Comparison of ENCODE assay signal across 12 cellular contexts in genomic region chr3:182182531-182182968, GRCh38.
DNase-seq lines count a peak whose midpoint lies in the region; ATAC-seq and TF ChIP-seq lines count a peak whose summit lies in the region.
"Had no signal": no experiment of that assay in that cellular context is flagged by ENCODE, and none has a peak within 500 bp of the region (broad histone marks: within the 10 kb centered on the region; RNA-seq: fewer than 3 reads in every experiment).

No MANE protein-coding gene starts in this region.

- H3K4me1 Mint-ChIP-seq in activated CD4-positive, alpha-beta T cell treated with anti-CD3 and anti-CD28 coated beads, Interleukin-2, amount 10 ng/mL, durations not matched to agents 24 days and 14 days = no peaks in the 10 kb centered on the region
- H3K4me1 Mint-ChIP-seq in chondrocyte (ENCODE audit: low read depth) = peaks cover 5% of the 10 kb centered on the region

- no peak overlapping the region for H3K4me3 Mint-ChIP-seq in activated CD4-positive, alpha-beta T cell treated with anti-CD3 and anti-CD28 coated beads, Interleukin-2, amount 10 ng/mL, durations not matched to agents 24 days and 14 days
- H3K4me3 Mint-ChIP-seq in chondrocyte (ENCODE audit: unreplicated experiment) = no peak overlapping the region

- intact Hi-C loops in activated CD4-positive, alpha-beta T cell treated with anti-CD3 and anti-CD28 coated beads, Interleukin-2, amount 10 ng/mL, durations not matched to agents 24 days and 14 days (cut with micrococcal nuclease) = no loop called here

- ATAC-seq in GM18519 (IDR thresholded peaks at IDR 0.05; ENCODE audit: low FRiP score, unreplicated experiment) (peak; percentile 48), HG02571 (IDR thresholded peaks at IDR 0.05; ENCODE audit: unreplicated experiment) (no peak)

- TF ChIP-seq CTCF in HEK293 (tag by site-specific recombination; IDR thresholded peaks at IDR 0.05) = no peak
- TF ChIP-seq CTCF in fibroblast of mammary gland (conservative IDR thresholded peaks at IDR 0.05; ENCODE audit: control insufficient read depth, insufficient read depth, low read depth, low read length) = no peak
- no peak for TF ChIP-seq CTCF in chondrocyte (IDR thresholded peaks at IDR 0.05)

- peak; percentile 86 for DNase-seq in NCI-H2107 (lab: John Stamatoyannopoulos, UW)
- peak; percentile 4 for DNase-seq in fibroblast of mammary gland (ENCODE audit: low read depth)
- DNase-seq in activated CD4-positive, alpha-beta T cell treated with anti-CD3 and anti-CD28 coated beads, Interleukin-2, amount 10 ng/mL, durations not matched to agents 24 days and 14 days = no peak
- DNase-seq in chondrocyte (ENCODE audit: low spot score) = no peak
- DNase-seq in HUDEP-2 (lab: John Stamatoyannopoulos, UW; ENCODE audit: unreplicated experiment in 76 of 76) = no peak
- DNase-seq: activated naive CD4-positive, alpha-beta T cell treated with anti-CD3 and anti-CD28 coated beads, Interleukin-2, amount 50 U/mL, for 16 hours; H7; left ventricle myocardium inferior; sigmoid colon had no signal

- POLR2A ChIA-PET in HEK293 (lab: Yijun Ruan, JAX) = no interaction called here

- peaks cover 12% of the 10 kb centered on the region; the same call in 1 of the 2 replicates for H3K4me1 ChIP-seq in HEK293 (ENCODE audit: control insufficient read depth, insufficient read depth, low read length)
- H3K4me1 ChIP-seq: left ventricle myocardium inferior, sigmoid colon had no signal

- no peak overlapping the region for H3K27ac Mint-ChIP-seq in activated CD4-positive, alpha-beta T cell treated with anti-CD3 and anti-CD28 coated beads, Interleukin-2, amount 10 ng/mL, durations not matched to agents 24 days and 14 days
- H3K27ac Mint-ChIP-seq in chondrocyte (ENCODE audit: unreplicated experiment) = no peak overlapping the region

- H3K27me3 Mint-ChIP-seq in activated CD4-positive, alpha-beta T cell treated with anti-CD3 and anti-CD28 coated beads, Interleukin-2, amount 10 ng/mL, durations not matched to agents 24 days and 14 days = no peaks in the 10 kb centered on the region
- peaks cover 2% of the 10 kb centered on the region for H3K27me3 Mint-ChIP-seq in chondrocyte (ENCODE audit: low read depth)

- CTCF ChIA-PET in HEK293 (lab: Yijun Ruan, JAX) = no interaction called here

- no peaks in the 10 kb centered on the region for H3K9me3 ChIP-seq in HEK293 (ENCODE audit: control insufficient read depth, insufficient read depth, low read depth, low read length)
- H3K9me3 ChIP-seq: sigmoid colon had no signal

- H3K27ac ChIP-seq in HEK293 (ENCODE audit: extremely low read depth, low read depth, low read length) = no peak overlapping the region
- H3K27ac ChIP-seq: left ventricle myocardium inferior, sigmoid colon had no signal

- H3K36me3 Mint-ChIP-seq in activated CD4-positive, alpha-beta T cell treated with anti-CD3 and anti-CD28 coated beads, Interleukin-2, amount 10 ng/mL, durations not matched to agents 24 days and 14 days (ENCODE audit: low read depth) = no peaks in the 10 kb centered on the region
- no peaks in the 10 kb centered on the region for H3K36me3 Mint-ChIP-seq in chondrocyte (ENCODE audit: low read depth)

- no peak overlapping the region for H3K4me3 ChIP-seq in HEK293 (ENCODE audit: low read depth, low read length)
- no peak overlapping the region for H3K4me3 ChIP-seq in fibroblast of mammary gland (ENCODE audit: control insufficient read depth, low read depth, low read length)
- H3K4me3 ChIP-seq: left ventricle myocardium inferior, sigmoid colon had no signal

- H3K9me3 Mint-ChIP-seq in activated CD4-positive, alpha-beta T cell treated with anti-CD3 and anti-CD28 coated beads, Interleukin-2, amount 10 ng/mL, durations not matched to agents 24 days and 14 days = no peaks in the 10 kb centered on the region
- H3K9me3 Mint-ChIP-seq in chondrocyte (ENCODE audit: low read depth) = peaks cover 3% of the 10 kb centered on the region

- H3K36me3 ChIP-seq in HEK293 (ENCODE audit: control insufficient read depth in 2 of 2, insufficient read depth in 1 of 2, low read length in 2 of 2) = no peaks in the 10 kb centered on the region
- H3K36me3 ChIP-seq: left ventricle myocardium inferior, sigmoid colon had no signal

TF ChIP-seq in HEK293, 187 proteins besides CTCF, POLR2A, EP300 and RAD21:
- TF ChIP-seq INSM2 (tag by site-specific recombination; IDR thresholded peaks at IDR 0.05) (peak; percentile 82), ZNF366 (tag by site-specific recombination; conservative IDR thresholded peaks at IDR 0.05) (peak; percentile 59), ZFP41 (tag by site-specific recombination; IDR thresholded peaks at IDR 0.05; ENCODE audit: borderline replicate concordance) (no peak), ZFP37 (tag by site-specific recombination; IDR thresholded peaks at IDR 0.05) (peak; percentile 45; the same call in 1 of the 2 replicates), SP7 (tag by site-specific recombination; IDR thresholded peaks at IDR 0.05) (peak; percentile 88), ZNF629 (tag by site-specific recombination; IDR thresholded peaks at IDR 0.05) (0 out of 2 replicates have a peak, but pooled peaks have one; percentile 12)

Comparison
In these comparisons a context has a peak if more than half of its experiments do, and no peak if none do; other contexts are left out.
1. DNase-seq: peak in NCI-H2107 (single experiment) and fibroblast of mammary gland (single experiment); none in activated CD4-positive, alpha-beta T cell treated with anti-CD3 and anti-CD28 coated beads, Interleukin-2, amount 10 ng/mL, durations not matched to agents 24 days and 14 days (single experiment), chondrocyte (single experiment) and HUDEP-2 (0 of 76).